In genomic region chr2:197311521-197312033, GRCh38 we compare ENCODE assay signal across 8 cellular contexts. TPM values are rescaled to one million over a fixed set of nuclear protein-coding genes. Genes with fewer than 3 reads are reported as not detected.
DNase-seq lines count a peak whose midpoint lies in the region; ATAC-seq and TF ChIP-seq lines count a peak whose summit lies in the region.

No MANE protein-coding gene starts in this region.

- intact Hi-C loops in dorsolateral prefrontal cortex (cut with DNase I): loop anchor here (2.0 to 10.0 kb wide), 6 partner anchors 66 to 385 kb away; partner anchors contain the start of gene PGAP1 (in 1 of the 2)

- H3K4me3 ChIP-seq in GM08714 (ENCODE audit: low read length) (peak overlapping the region; percentile 66; the same call in 1 of the 2 replicates), NB4 (ENCODE audit: low read depth, low read length) (peak overlapping the region; percentile 59), dorsolateral prefrontal cortex (peak overlapping the region in 43 of 59 donors; percentile 48 to 92 (median 78))

- no peaks in the 10 kb centered on the region for H3K27me3 ChIP-seq in dorsolateral prefrontal cortex

- no peak for ATAC-seq in HG02623 (IDR thresholded peaks at IDR 0.05; ENCODE audit: unreplicated experiment)

- peak overlapping the region in 41 of 59 donors; percentile 10 to 95 (median 86) for H3K27ac ChIP-seq in dorsolateral prefrontal cortex

- TF ChIP-seq CTCF in NB4 (IDR thresholded peaks at IDR 0.05; ENCODE audit: low read depth, low read length) (no peak), dorsolateral prefrontal cortex (IDR thresholded peaks at IDR 0.05 in 54 of 56, conservative IDR thresholded peaks at IDR 0.05 in 2 of 56; ENCODE audit: low read depth in 1 of 56, partially characterized antibody in 56 of 56) (no peak)

- peak; percentile 28 for DNase-seq in NB4 (ENCODE audit: low read depth)
- DNase-seq in dorsolateral prefrontal cortex: no peak
- DNase-seq in retina: peak; percentile 17
- no peak for DNase-seq in pons (ENCODE audit: low spot score)
- no peak for DNase-seq in NCI-H774 (lab: John Stamatoyannopoulos, UW)
- DNase-seq in NCI-H748 (lab: John Stamatoyannopoulos, UW; ENCODE audit: unreplicated experiment): no peak

- no peak for TF ChIP-seq POLR2A in NB4 (IDR thresholded peaks at IDR 0.05; ENCODE audit: extremely low read depth, insufficient read length)

RNA-seq across cellular contexts. Expression of gene ANKRD44, which starts 1.0 kb away (rescaled TPM):
- 10 to 100 TPM; 20.2 to 68.1 (median 34.7) TPM for total RNA-seq in dorsolateral prefrontal cortex

Comparison
In these comparisons a context has a peak if more than half of its experiments do, and no peak if none do; other contexts are left out.
1. DNase-seq: peak in NB4 (single experiment) and retina (single experiment); none in dorsolateral prefrontal cortex (0 of 10), pons (single experiment), NCI-H774 (single experiment) and NCI-H748 (single experiment).
2. Peak in every context shown above with its lines, with median percentiles within 50 percentile points of each other: H3K4me3 ChIP-seq.